In the genomic region with DNA sequence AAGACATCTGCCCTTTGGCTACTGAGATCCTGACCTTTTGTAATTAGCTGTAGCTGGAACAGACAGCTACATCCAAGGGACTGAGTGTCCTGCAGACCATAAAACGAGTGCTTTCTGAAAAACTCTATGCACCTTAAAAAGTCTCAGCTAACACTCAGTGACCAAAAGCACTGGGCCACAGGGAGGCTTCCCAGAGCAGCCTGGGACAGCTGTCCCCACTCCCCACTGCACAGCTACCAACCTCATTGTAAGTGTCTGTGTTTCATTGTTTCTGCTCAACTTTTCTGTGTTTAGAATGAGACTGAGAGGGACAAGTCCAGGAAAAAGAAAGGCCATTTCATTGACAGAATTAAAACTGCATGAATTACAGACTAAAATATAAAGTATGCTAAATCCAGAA, we compare ENCODE assay signal across 13 cellular contexts.
"Had no signal": no experiment of that assay in that cellular context is flagged by ENCODE, and none has a peak within 500 bp of the region (broad histone marks: within the 10 kb centered on the region; RNA-seq: fewer than 3 reads in every experiment).

No MANE protein-coding gene starts in this region.

- H3K27me3 ChIP-seq: testis, uterus had no signal

- ATAC-seq: activated T-cell treated with anti-CD3 and anti-CD28 coated beads, Interleukin-2, amount 50 U/mL, for 4 hours; effector memory CD8-positive, alpha-beta T cell had no signal

- DNase-seq: activated CD4-positive, alpha-beta memory T cell treated with anti-CD3 and anti-CD28 coated beads for 36 hours; activated effector memory CD4-positive, alpha-beta T cell treated with anti-CD3 and anti-CD28 coated beads, Interleukin-2, amount 50 U/mL, for 16 hours; activated T-cell treated with anti-CD3 and anti-CD28 coated beads, Interleukin-2, amount 50 U/mL, for 4 hours; amniotic stem cell; effector memory CD8-positive, alpha-beta T cell; naive thymus-derived CD4-positive, alpha-beta T cell; stimulated activated CD4-positive, alpha-beta T cell treated with anti-CD3 and anti-CD28 coated beads, Interleukin-4, amount 100 ng/mL, for 24 hours; SW 1271; testis; uterus had no signal

- H3K36me3 Mint-ChIP-seq: activated CD4-positive, alpha-beta memory T cell treated with anti-CD3 and anti-CD28 coated beads for 36 hours had no signal

- H3K4me1 ChIP-seq: prostate gland, testis, uterus had no signal

- H3K27ac Mint-ChIP-seq: activated CD4-positive, alpha-beta memory T cell treated with anti-CD3 and anti-CD28 coated beads for 36 hours; effector memory CD8-positive, alpha-beta T cell; naive thymus-derived CD4-positive, alpha-beta T cell; stimulated activated naive CD8-positive, alpha-beta T cell treated with anti-CD3 and anti-CD28 coated beads, Interleukin-15, Interleukin-2, amounts not matched to agents 100 ng/mL and 50 ng/mL, for 24 hours had no signal

- H3K36me3 ChIP-seq: prostate gland, uterus had no signal

- H3K9me3 ChIP-seq: prostate gland, testis, uterus had no signal

- H3K4me3 ChIP-seq: lung, prostate gland, testis, uterus had no signal

- H3K27ac ChIP-seq: prostate gland had no signal

- H3K4me3 Mint-ChIP-seq: activated CD4-positive, alpha-beta memory T cell treated with anti-CD3 and anti-CD28 coated beads for 36 hours; activated T-cell treated with anti-CD3 and anti-CD28 coated beads, Interleukin-2, amount 50 U/mL, for 4 hours; effector memory CD8-positive, alpha-beta T cell; naive thymus-derived CD4-positive, alpha-beta T cell; stimulated activated naive CD8-positive, alpha-beta T cell treated with anti-CD3 and anti-CD28 coated beads, Interleukin-15, Interleukin-2, amounts not matched to agents 100 ng/mL and 50 ng/mL, for 24 hours had no signal

- H3K9me3 Mint-ChIP-seq: activated CD4-positive, alpha-beta memory T cell treated with anti-CD3 and anti-CD28 coated beads for 36 hours; activated T-cell treated with anti-CD3 and anti-CD28 coated beads, Interleukin-2, amount 50 U/mL, for 4 hours; effector memory CD8-positive, alpha-beta T cell had no signal
